Comparison of ENCODE assay signal across 8 cellular contexts in genomic region chr13:49827336-49827735, GRCh38.
"Had no signal": no experiment of that assay in that cellular context is flagged by ENCODE, and none has a peak within 500 bp of the region (broad histone marks: within the 10 kb centered on the region; RNA-seq: fewer than 3 reads in every experiment).

No MANE protein-coding gene starts in this region.

- H3K27ac ChIP-seq: HL-60, KMS-11 had no signal

- FAIRE-seq: HTR-8/SVneo, K562 had no signal

- H3K4me3 Mint-ChIP-seq: IgD-negative memory B cell had no signal

- H3K27ac Mint-ChIP-seq: IgD-negative memory B cell had no signal

- DNase-seq: IMR-90, KBM-7, KG1 had no signal

- H3K4me3 ChIP-seq: K562 had no signal

- H3K9ac ChIP-seq: KMS-11 had no signal

- H3K4me2 ChIP-seq: KMS-11 had no signal

- ATAC-seq: K562 had no signal
